8 cellular contexts compared by ENCODE assay signal in genomic region chr11:64242920-64243854, GRCh38. TPM values are rescaled to one million over a fixed set of nuclear protein-coding genes. Genes with fewer than 3 reads are reported as not detected.
DNase-seq lines count a peak whose midpoint lies in the region; ATAC-seq and TF ChIP-seq lines count a peak whose summit lies in the region.

No MANE protein-coding gene starts in this region.

- peaks cover 44% of the 10 kb centered on the region for H3K4me1 ChIP-seq in mucosa of descending colon (ENCODE audit: low read depth)

- H3K9me3 ChIP-seq in mucosa of descending colon = no peaks in the 10 kb centered on the region

- H3K4me3 Mint-ChIP-seq in stimulated activated naive CD8-positive, alpha-beta T cell treated with anti-CD3 and anti-CD28 coated beads, Interleukin-15, Interleukin-2, amounts not matched to agents 100 ng/mL and 50 ng/mL, for 24 hours = peak overlapping the region; percentile 93
- H3K4me3 Mint-ChIP-seq in activated naive CD8-positive, alpha-beta T cell treated with anti-CD3 and anti-CD28 coated beads, Interleukin-2, amount 50 U/mL, for 24 hours = peak overlapping the region; percentile 87

- no peaks in the 10 kb centered on the region for H3K9me3 Mint-ChIP-seq in stimulated activated naive CD8-positive, alpha-beta T cell treated with anti-CD3 and anti-CD28 coated beads, Interleukin-15, Interleukin-2, amounts not matched to agents 100 ng/mL and 50 ng/mL, for 24 hours
- no peaks in the 10 kb centered on the region for H3K9me3 Mint-ChIP-seq in activated naive CD8-positive, alpha-beta T cell treated with anti-CD3 and anti-CD28 coated beads, Interleukin-2, amount 50 U/mL, for 24 hours

- H3K4me3 ChIP-seq in mucosa of descending colon = no peak overlapping the region

- no peak for ATAC-seq in stimulated activated naive CD8-positive, alpha-beta T cell treated with anti-CD3 and anti-CD28 coated beads, Interleukin-15, Interleukin-2, amounts not matched to agents 100 U/mL and 50 U/mL, for 24 hours
- ATAC-seq in activated naive CD8-positive, alpha-beta T cell treated with anti-CD3 and anti-CD28 coated beads, Interleukin-2, amount 50 U/mL, for 24 hours = no peak
- ATAC-seq in mucosa of descending colon (no peak), GM21723 (IDR thresholded peaks at IDR 0.05; ENCODE audit: unreplicated experiment) (no peak)

- DNase-seq in stimulated activated naive CD8-positive, alpha-beta T cell treated with anti-CD3 and anti-CD28 coated beads, Interleukin-15, Interleukin-2, amounts not matched to agents 100 U/mL and 50 U/mL, for 24 hours = no peak
- DNase-seq in activated naive CD8-positive, alpha-beta T cell treated with anti-CD3 and anti-CD28 coated beads, Interleukin-2, amount 50 U/mL, for 24 hours = no peak
- peak in 2 of 3 donors; percentile 39 to 62 for DNase-seq in mucosa of descending colon
- DNase-seq in erythroblast (lab: John Stamatoyannopoulos, UW) = no peak
- no peak for DNase-seq in NCI-H2081 (lab: John Stamatoyannopoulos, UW)
- no peak for DNase-seq in activated CD8-positive, alpha-beta memory T cell treated with anti-CD3 and anti-CD28 coated beads for 24 hours

- no peak for TF ChIP-seq CTCF in mucosa of descending colon (IDR thresholded peaks at IDR 0.05)

- H3K4me1 Mint-ChIP-seq in stimulated activated naive CD8-positive, alpha-beta T cell treated with anti-CD3 and anti-CD28 coated beads, Interleukin-15, Interleukin-2, amounts not matched to agents 100 ng/mL and 50 ng/mL, for 24 hours (ENCODE audit: low read depth) = peaks cover 40% of the 10 kb centered on the region
- H3K4me1 Mint-ChIP-seq in activated naive CD8-positive, alpha-beta T cell treated with anti-CD3 and anti-CD28 coated beads, Interleukin-2, amount 50 U/mL, for 24 hours = peaks cover 45% of the 10 kb centered on the region

- intact Hi-C loops in mucosa of descending colon (cut with DNase I, micrococcal nuclease) = loop anchor here in 1 of 2 donors (10.0 kb wide), 1 partner anchor 58 kb away; the partner anchor contains the start of gene STIP1

- peaks cover 13% of the 10 kb centered on the region for H3K36me3 Mint-ChIP-seq in stimulated activated naive CD8-positive, alpha-beta T cell treated with anti-CD3 and anti-CD28 coated beads, Interleukin-15, Interleukin-2, amounts not matched to agents 100 ng/mL and 50 ng/mL, for 24 hours (ENCODE audit: low read depth)
- H3K36me3 Mint-ChIP-seq in activated naive CD8-positive, alpha-beta T cell treated with anti-CD3 and anti-CD28 coated beads, Interleukin-2, amount 50 U/mL, for 24 hours (ENCODE audit: low read depth) = peaks cover 16% of the 10 kb centered on the region

- H3K36me3 ChIP-seq in mucosa of descending colon (ENCODE audit: low read depth) = no peaks in the 10 kb centered on the region

- peak overlapping the region; percentile 87 for H3K27ac Mint-ChIP-seq in stimulated activated naive CD8-positive, alpha-beta T cell treated with anti-CD3 and anti-CD28 coated beads, Interleukin-15, Interleukin-2, amounts not matched to agents 100 ng/mL and 50 ng/mL, for 24 hours
- peak overlapping the region; percentile 86 for H3K27ac Mint-ChIP-seq in activated naive CD8-positive, alpha-beta T cell treated with anti-CD3 and anti-CD28 coated beads, Interleukin-2, amount 50 U/mL, for 24 hours

- no peak for TF ChIP-seq POLR2A in erythroblast (IDR thresholded peaks at IDR 0.05; ENCODE audit: low read length)

- no peaks in the 10 kb centered on the region for H3K27me3 Mint-ChIP-seq in stimulated activated naive CD8-positive, alpha-beta T cell treated with anti-CD3 and anti-CD28 coated beads, Interleukin-15, Interleukin-2, amounts not matched to agents 100 ng/mL and 50 ng/mL, for 24 hours
- H3K27me3 Mint-ChIP-seq in activated naive CD8-positive, alpha-beta T cell treated with anti-CD3 and anti-CD28 coated beads, Interleukin-2, amount 50 U/mL, for 24 hours = no peaks in the 10 kb centered on the region

RNA-seq across cellular contexts. Expression of gene FKBP2, which starts 2.3 kb away (rescaled TPM):
- 10 to 100 TPM; 67.5 to 91.0 (median 75.8) TPM for total RNA-seq in mucosa of descending colon

RNA-seq across cellular contexts. Expression of gene PPP1R14B, which starts 3.6 kb away (rescaled TPM):
- 100 to 1,000 TPM in 1 of 3 donors, 10 to 100 TPM in 2; 73.6 to 142 (median 87.5) TPM for total RNA-seq in mucosa of descending colon

RNA-seq across cellular contexts. Expression of gene PLCB3, which starts 8.1 kb away (rescaled TPM):
- 10 to 100 TPM; 51.1 to 72.1 (median 65.1) TPM for total RNA-seq in mucosa of descending colon

RNA-seq across cellular contexts. Expression of gene VEGFB, which starts 8.8 kb away (rescaled TPM):
- 100 to 1,000 TPM in 1 of 3 donors, 10 to 100 TPM in 2; 45.3 to 156 (median 45.6) TPM for total RNA-seq in mucosa of descending colon

RNA-seq across cellular contexts. Expression of gene DNAJC4, which starts 12.8 kb away (rescaled TPM):
- total RNA-seq in mucosa of descending colon = 10 to 100 TPM; 43.6 to 57.6 (median 50.7) TPM

Comparison
In these comparisons a context has a peak if more than half of its experiments do, and no peak if none do; other contexts are left out.
1. DNase-seq: peak in mucosa of descending colon (2 of 3); none in stimulated activated naive CD8-positive, alpha-beta T cell treated with anti-CD3 and anti-CD28 coated beads, Interleukin-15, Interleukin-2, amounts not matched to agents 100 U/mL and 50 U/mL, for 24 hours (single experiment), activated naive CD8-positive, alpha-beta T cell treated with anti-CD3 and anti-CD28 coated beads, Interleukin-2, amount 50 U/mL, for 24 hours (single experiment), erythroblast (0 of 2), NCI-H2081 (0 of 2) and activated CD8-positive, alpha-beta memory T cell treated with anti-CD3 and anti-CD28 coated beads for 24 hours (single experiment).